23 cellular contexts compared by ENCODE assay signal in the genomic region with DNA sequence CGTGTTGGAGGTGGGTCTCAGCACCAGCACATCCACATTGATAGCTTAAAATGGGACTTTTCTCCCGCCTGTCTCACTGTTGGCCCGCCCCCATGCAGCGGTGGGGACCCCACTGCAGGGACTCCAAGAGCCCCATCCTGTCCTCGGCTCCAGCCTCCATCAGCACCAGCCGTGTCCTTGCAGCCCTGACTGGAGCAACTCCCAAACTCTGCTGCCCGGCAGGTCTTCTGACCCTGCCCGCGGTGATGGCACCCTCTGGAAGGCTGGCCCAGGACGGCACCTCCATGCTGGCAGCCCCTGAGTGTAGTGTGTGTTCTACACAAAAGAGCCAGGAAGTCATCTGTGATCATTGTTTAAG. TPM values are rescaled to one million over a fixed set of nuclear protein-coding genes. Genes with fewer than 3 reads are reported as not detected.
"Had no signal": no experiment of that assay in that cellular context is flagged by ENCODE, and none has a peak within 500 bp of the region (broad histone marks: within the 10 kb centered on the region; RNA-seq: fewer than 3 reads in every experiment).

No MANE protein-coding gene starts in this region.

- H3K4me3 Mint-ChIP-seq: activated CD8-positive, alpha-beta T cell treated with anti-CD3 and anti-CD28 coated beads, Interleukin-2, amount 10 ng/mL, durations not matched to agents 7 days and 5 days; activated naive CD8-positive, alpha-beta T cell treated with anti-CD3 and anti-CD28 coated beads, Interleukin-2, amount 50 U/mL, for 24 hours; activated T-cell treated with anti-CD3 and anti-CD28 coated beads, Interleukin-2, amount 50 U/mL, for 24 hours; activated T-helper 17 cell treated with anti-CD3 and anti-CD28 coated beads, Interleukin-2, amount 50 U/mL, for 72 hours; brain; T-helper 1 cell treated with Interleukin-12 subunit alpha and Interleukin-12 subunit beta and Interleukin-4 antibody, amounts not matched to agents 30 μg/mL and 1 μg/mL, for 36 hours had no signal

- H3K27ac Mint-ChIP-seq: activated CD8-positive, alpha-beta T cell treated with anti-CD3 and anti-CD28 coated beads, Interleukin-2, amount 10 ng/mL, durations not matched to agents 7 days and 5 days; activated naive CD8-positive, alpha-beta T cell treated with anti-CD3 and anti-CD28 coated beads, Interleukin-2, amount 50 U/mL, for 24 hours; activated T-cell treated with anti-CD3 and anti-CD28 coated beads, Interleukin-2, amount 50 U/mL, for 24 hours; activated T-helper 17 cell treated with anti-CD3 and anti-CD28 coated beads, Interleukin-2, amount 50 U/mL, for 72 hours; brain; T-helper 1 cell treated with Interleukin-12 subunit alpha and Interleukin-12 subunit beta and Interleukin-4 antibody, amounts not matched to agents 30 μg/mL and 1 μg/mL, for 36 hours had no signal

- DNase-seq: activated CD4-positive, alpha-beta T cell treated with anti-CD3 and anti-CD28 coated beads for 48 hours; activated CD4-positive, alpha-beta T cell treated with anti-CD3 and anti-CD28 coated beads, Interleukin-2, amount 50 U/mL, for 4 hours; activated CD4-positive, CD25-positive, alpha-beta regulatory T cell treated with anti-CD3 and anti-CD28 coated beads, Interleukin-2, amount 50 U/mL, for 72 hours; activated CD8-positive, alpha-beta memory T cell treated with anti-CD3 and anti-CD28 coated beads, Interleukin-2, amount 50 U/mL, for 48 hours; activated CD8-positive, alpha-beta T cell treated with anti-CD3 and anti-CD28 coated beads, Interleukin-2, amount 10 ng/mL, durations not matched to agents 7 days and 5 days; activated naive CD4-positive, alpha-beta T cell treated with anti-CD3 and anti-CD28 coated beads, Interleukin-2, amount 50 U/mL, for 16 hours; activated naive CD8-positive, alpha-beta T cell treated with anti-CD3 and anti-CD28 coated beads, Interleukin-2, amount 50 U/mL, for 24 hours; activated T-cell treated with anti-CD3 and anti-CD28 coated beads, Interleukin-2, amount 50 U/mL, for 24 hours; amniotic stem cell; Kasumi-1; NCI-H1105 treated with DMSO at 0.1 percent for 48 hours; NCI-H1436 treated with DMSO at 0.1 percent for 48 hours; NCI-H187; NCI-H2081; NCI-H446; NCI-H524; PC-3; SHP77 treated with DMSO at 0.1 percent for 48 hours had no signal

- ATAC-seq: activated CD8-positive, alpha-beta T cell treated with anti-CD3 and anti-CD28 coated beads, Interleukin-2, amount 10 ng/mL, durations not matched to agents 7 days and 5 days; activated T-helper 17 cell treated with anti-CD3 and anti-CD28 coated beads, Interleukin-2, amount 50 U/mL, for 72 hours; K562; PC-3 had no signal

- H3K4me1 Mint-ChIP-seq: activated naive CD8-positive, alpha-beta T cell treated with anti-CD3 and anti-CD28 coated beads, Interleukin-2, amount 50 U/mL, for 24 hours; activated T-helper 17 cell treated with anti-CD3 and anti-CD28 coated beads, Interleukin-2, amount 50 U/mL, for 72 hours had no signal

- H3K27me3 Mint-ChIP-seq: activated naive CD8-positive, alpha-beta T cell treated with anti-CD3 and anti-CD28 coated beads, Interleukin-2, amount 50 U/mL, for 24 hours; activated T-cell treated with anti-CD3 and anti-CD28 coated beads, Interleukin-2, amount 50 U/mL, for 24 hours; activated T-helper 17 cell treated with anti-CD3 and anti-CD28 coated beads, Interleukin-2, amount 50 U/mL, for 72 hours had no signal

- H3K4me3 ChIP-seq: K562 had no signal

RNA-seq across cellular contexts. Expression of a gene that starts 41.6 kb away (rescaled TPM):
- total RNA-seq: activated CD8-positive, alpha-beta T cell treated with anti-CD3 and anti-CD28 coated beads, Interleukin-2, amount 10 ng/mL, durations not matched to agents 7 days and 5 days; activated T-helper 17 cell treated with anti-CD3 and anti-CD28 coated beads, Interleukin-2, amount 50 U/mL, for 72 hours; K562; PC-3; SK-MEL-5 had no signal
